9 cellular contexts compared by ENCODE assay signal in genomic region chr17:19143088-19143777, GRCh38. TPM values are rescaled to one million over a fixed set of nuclear protein-coding genes. Genes with fewer than 3 reads are reported as not detected.
DNase-seq lines count a peak whose midpoint lies in the region; ATAC-seq, FAIRE-seq and TF ChIP-seq lines count a peak whose summit lies in the region.
"Not testable (repeated sequence)": the region's sequence is repeated elsewhere in the genome, so short reads cannot be mapped to it uniquely, and the experiment has no call there.
"Had no signal": no experiment of that assay in that cellular context is flagged by ENCODE, and none has a peak within 500 bp of the region (broad histone marks: within the 10 kb centered on the region; RNA-seq: fewer than 3 reads in every experiment).

No MANE protein-coding gene starts in this region.

- not testable (repeated sequence) for BruUV-seq in Panc1 (replicated peaks; lab: Mats Ljungman, UMichigan)

- CTCF ChIA-PET in Panc1 (lab: Charles Lee) = not testable (repeated sequence)

- in situ Hi-C loops in Panc1 (cut with HindIII; ENCODE audit: low pct_unique_long_range_greater_than_20kb, low sequenced_read_pairs) = not testable (repeated sequence)

- H3K27me3 ChIP-seq in Panc1 (ENCODE audit: control insufficient read depth, insufficient read depth, low read length); right cardiac atrium (ENCODE audit: control insufficient read depth, insufficient read depth); right lobe of liver; upper lobe of right lung: not testable (repeated sequence)

- DNase-seq in HTR-8/SVneo (ENCODE audit: insufficient read length, low spot score); Panc1 (ENCODE audit: low read depth, low spot score); right cardiac atrium; left lobe of liver (ENCODE audit: low spot score); right lobe of liver; upper lobe of right lung: not testable (repeated sequence)

- H3K4me3 ChIP-seq in Panc1 (ENCODE audit: low read depth in 2 of 2, low read length in 2 of 2); right cardiac atrium (ENCODE audit: low read length); right lobe of liver; upper lobe of right lung: not testable (repeated sequence)

- POLR2A ChIA-PET in Panc1 (lab: Charles Lee) = not testable (repeated sequence)

- not testable (repeated sequence) for H3K27ac ChIP-seq in Panc1 (ENCODE audit: low read length); right cardiac atrium (ENCODE audit: low read length); right lobe of liver; upper lobe of right lung

- not testable (repeated sequence) for TF ChIP-seq POLR2A in right lobe of liver (IDR thresholded peaks at IDR 0.05)

- not testable (repeated sequence) for H3K36me3 ChIP-seq in Panc1 (ENCODE audit: control insufficient read depth, insufficient read depth, low read length); right lobe of liver; upper lobe of right lung

- ATAC-seq in Panc1 (peak; percentile 30), right cardiac atrium (peak; percentile 3 to 6), left lobe of liver (peak; percentile 62), right lobe of liver (peak; percentile 47 to 74 (median 66)), upper lobe of right lung (peak; percentile 18)

- intact Hi-C loops in Panc1 (cut with micrococcal nuclease; ENCODE audit: unreplicated experiment); right cardiac atrium (cut with DNase I); right lobe of liver (cut with DNase I); upper lobe of right lung (cut with DNase I): not testable (repeated sequence)

- H3K4me1 ChIP-seq in Panc1 (ENCODE audit: control insufficient read depth, insufficient read depth, low read length); right cardiac atrium (ENCODE audit: control insufficient read depth, insufficient read depth, low read length); right lobe of liver; upper lobe of right lung: not testable (repeated sequence)

- peak; percentile 31 for FAIRE-seq in HTR-8/SVneo (lab: Jason Lieb, UNC)

- WGBS in right cardiac atrium = 40% methylated on average over 1 of the region's 5 CpGs
- WGBS in right lobe of liver (ENCODE audit: insufficient coverage, low coverage, low lambda C conversion rate, missing lambda C conversion rate) = no CpG with 5 or more reads among the region's 5 CpGs

- H3K9me3 ChIP-seq in Panc1 (ENCODE audit: control insufficient read depth, insufficient read depth, low read depth, low read length); right cardiac atrium (ENCODE audit: control insufficient read depth, low read length); right lobe of liver; upper lobe of right lung: not testable (repeated sequence)

- TF ChIP-seq CTCF in Panc1 (IDR thresholded peaks at IDR 0.05); right lobe of liver (IDR thresholded peaks at IDR 0.05); upper lobe of right lung (IDR thresholded peaks at IDR 0.05): not testable (repeated sequence)

RNA-seq across cellular contexts. Expression of gene GRAPL, which starts 15.8 kb away (rescaled TPM):
- total RNA-seq in Panc1 (2021; ENCODE audit: unreplicated experiment) (0.31 TPM), right cardiac atrium (1 to 10 TPM in 3 of 4 donors, under 1 TPM in 1; 0.76 to 2.5 (median 1.5) TPM), left lobe of liver (3.0 TPM), right lobe of liver (1 to 10 TPM in 4 of 6 experiments, under 1 TPM in 2; 0.68 to 9.2 (median 2.2) TPM), upper lobe of right lung (16.6 TPM)
- not detected for polyA plus RNA-seq in Panc1 (2012; ENCODE audit: insufficient read length)
- polyA plus RNA-seq in right cardiac atrium = 1.1 TPM
- total RNA-seq: Caco-2, Calu3 had no signal
- polyA plus RNA-seq: BJ had no signal

Comparison
In these comparisons a context has a peak if more than half of its experiments do, and no peak if none do; other contexts are left out.
1. ATAC-seq: peak in every context shown above with its lines; median percentile 66 in right lobe of liver; 62 in left lobe of liver; 30 in Panc1; 18 in upper lobe of right lung; 4 in right cardiac atrium.